28 cellular contexts compared by ENCODE assay signal in the genomic region with DNA sequence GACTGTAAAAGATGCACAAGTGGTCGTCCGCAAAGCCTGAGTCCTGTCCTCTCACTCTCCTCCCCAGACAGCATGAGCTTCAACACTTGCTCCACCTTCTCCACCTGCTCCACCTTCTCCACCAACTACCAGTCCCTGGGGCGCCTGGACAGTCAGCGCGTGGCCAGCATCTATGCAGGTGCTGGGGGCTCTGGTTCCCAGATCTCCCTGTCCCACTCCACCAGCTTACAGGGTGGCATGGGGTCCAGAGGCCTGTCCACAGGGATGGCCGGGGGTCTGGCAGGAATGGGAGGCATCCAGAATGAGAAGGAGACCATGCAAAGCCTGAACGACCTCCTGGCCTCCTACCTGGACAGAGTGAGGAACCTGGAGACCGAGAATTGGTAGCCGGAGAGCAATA.
"Had no signal": no experiment of that assay in that cellular context is flagged by ENCODE, and none has a peak within 500 bp of the region (broad histone marks: within the 10 kb centered on the region; RNA-seq: fewer than 3 reads in every experiment).

No MANE protein-coding gene starts in this region.

- H3K36me3 ChIP-seq: colonic mucosa, esophagus muscularis mucosa, esophagus squamous epithelium, gastrocnemius medialis, gastroesophageal sphincter, heart left ventricle, heart right ventricle had no signal

- H3K4me3 Mint-ChIP-seq: dendritic cell treated with granulocyte-macrophage colony-stimulating factor and Interleukin-4, amounts not matched to agents 40 ng/mL and 50 ng/mL, for 4 days; effector memory CD8-positive, alpha-beta T cell; endodermal cell had no signal

- H3K27ac ChIP-seq: colonic mucosa, coronary artery, dorsolateral prefrontal cortex, epithelial cell of prostate, esophagus muscularis mucosa, esophagus squamous epithelium, foreskin keratinocyte, gastrocnemius medialis, gastroesophageal sphincter, heart left ventricle, heart right ventricle had no signal

- H3K27me3 Mint-ChIP-seq: dendritic cell treated with granulocyte-macrophage colony-stimulating factor and Interleukin-4, amounts not matched to agents 40 ng/mL and 50 ng/mL, for 4 days had no signal

- H3K9me3 ChIP-seq: colonic mucosa, esophagus muscularis mucosa, esophagus squamous epithelium, gastrocnemius medialis, gastroesophageal sphincter had no signal

- H3K4me1 ChIP-seq: colonic mucosa, esophagus muscularis mucosa, esophagus squamous epithelium, foreskin keratinocyte, gastrocnemius medialis, gastroesophageal sphincter, heart left ventricle, heart right ventricle had no signal

- H3K27ac Mint-ChIP-seq: dendritic cell treated with granulocyte-macrophage colony-stimulating factor and Interleukin-4, amounts not matched to agents 40 ng/mL and 50 ng/mL, for 4 days; effector memory CD8-positive, alpha-beta T cell; endodermal cell had no signal

- DNase-seq: colonic mucosa; cortex of kidney; dermis blood vessel endothelial cell; dorsolateral prefrontal cortex; effector CD4-positive, alpha-beta T cell; effector CD8-positive, alpha-beta T cell; effector memory CD4-positive, alpha-beta T cell; effector memory CD8-positive, alpha-beta T cell; endodermal cell; erythroblast; esophagus squamous epithelium; foreskin fibroblast; foreskin keratinocyte; foreskin melanocyte; gastrocnemius medialis; glutamatergic neuron; head of caudate nucleus; heart left ventricle; heart right ventricle had no signal

- FAIRE-seq: colon, endometrium, endothelial cell of umbilical vein, frontal cortex had no signal

- H3K4me3 ChIP-seq: colonic mucosa, coronary artery, dorsolateral prefrontal cortex, esophagus muscularis mucosa, esophagus squamous epithelium, gastrocnemius medialis, gastroesophageal sphincter, heart left ventricle, heart right ventricle had no signal
